16 cellular contexts compared by ENCODE assay signal in genomic region chr5:67153292-67153691, GRCh38. TPM values are rescaled to one million over a fixed set of nuclear protein-coding genes. Genes with fewer than 3 reads are reported as not detected.
DNase-seq lines count a peak whose midpoint lies in the region; ATAC-seq and TF ChIP-seq lines count a peak whose summit lies in the region.
"Had no signal": no experiment of that assay in that cellular context is flagged by ENCODE, and none has a peak within 500 bp of the region (broad histone marks: within the 10 kb centered on the region; RNA-seq: fewer than 3 reads in every experiment).

No MANE protein-coding gene starts in this region.

- peaks cover 76% of the 10 kb centered on the region for H3K36me3 ChIP-seq in left ventricle myocardium inferior
- H3K36me3 ChIP-seq in mucosa of descending colon (ENCODE audit: low read depth), result no peaks in the 10 kb centered on the region
- H3K36me3 ChIP-seq in thyroid gland, result peaks cover 3 to 6% of the 10 kb centered on the region in 2 donors

- peak overlapping the region; percentile 73 for H3K27ac ChIP-seq in left ventricle myocardium inferior (replicated peaks)
- peak overlapping the region in 2 of 3 donors; percentile 18 to 77 for H3K27ac ChIP-seq in thyroid gland
- H3K27ac ChIP-seq: BLaER1 had no signal

- no peak for ATAC-seq in Right ventricle myocardium superior (ENCODE audit: poor library complexity)
- ATAC-seq in T-cell (replicated peaks in 1 of 4), result no peak
- peak; percentile 53 for ATAC-seq in mucosa of descending colon
- no peak for ATAC-seq in HG03457 (IDR thresholded peaks at IDR 0.05; ENCODE audit: unreplicated experiment)
- ATAC-seq: GM12878, GM23338 had no signal

- H3K27ac Mint-ChIP-seq in T-cell, result peak overlapping the region; percentile 5 to 9
- H3K27ac Mint-ChIP-seq in activated T-helper 2 cell treated with anti-CD3 and anti-CD28 coated beads, Interferon-gamma antibody, Interleukin-2, Interleukin-4, amounts not matched to agents 10 μg/mL and 5 μg/mL and 100 μg/mL, durations not matched to agents 14 hours and 24 hours and 36 hours, result no peak overlapping the region
- H3K27ac Mint-ChIP-seq: GM23338 had no signal

- CTCF ChIA-PET in T-cell (lab: Charles Lee), result no interaction called here

- H3K4me1 ChIP-seq in left ventricle myocardium inferior, result peaks cover 23% of the 10 kb centered on the region
- H3K4me1 ChIP-seq in mucosa of descending colon (ENCODE audit: low read depth), result no peaks in the 10 kb centered on the region
- H3K4me1 ChIP-seq in thyroid gland, result peaks cover 11 to 17% of the 10 kb centered on the region in 2 donors

- 88 to 91% methylated on average over 2 of the region's 2 CpGs for WGBS in thyroid gland, 2 donors

- POLR2A ChIA-PET in T-cell (lab: Charles Lee), result no interaction called here

- no peak for TF ChIP-seq CTCF in left ventricle myocardium inferior (IDR thresholded peaks at IDR 0.05; ENCODE audit: borderline replicate concordance)
- no peak for TF ChIP-seq CTCF in mucosa of descending colon (IDR thresholded peaks at IDR 0.05)
- no peak for TF ChIP-seq CTCF in thyroid gland (IDR thresholded peaks at IDR 0.05)

- peaks cover 19 to 22% (median 19%) of the 10 kb centered on the region in 3 donors for H3K4me1 Mint-ChIP-seq in T-cell
- peaks cover 12% of the 10 kb centered on the region for H3K4me1 Mint-ChIP-seq in activated T-helper 2 cell treated with anti-CD3 and anti-CD28 coated beads, Interferon-gamma antibody, Interleukin-2, Interleukin-4, amounts not matched to agents 10 μg/mL and 5 μg/mL and 100 μg/mL, durations not matched to agents 14 hours and 24 hours and 36 hours (ENCODE audit: low read depth)

- no peak for DNase-seq in left ventricle myocardium inferior
- DNase-seq in Right ventricle myocardium superior, result no peak
- DNase-seq in T-cell, result no peak
- no peak for DNase-seq in mucosa of descending colon
- DNase-seq in thyroid gland, result no peak
- no peak for DNase-seq in activated T-helper 2 cell treated with anti-CD3 and anti-CD28 coated beads, Interferon-gamma antibody, Interleukin-2, Interleukin-4, amounts not matched to agents 10 μg/mL and 5 μg/mL and 100 μg/mL, durations not matched to agents 14 hours and 24 hours and 36 hours (ENCODE audit: low spot score)
- DNase-seq: 8988T, AML-193, Calu3, DMS 273 treated with DMSO at 0.1 percent for 48 hours, H7 had no signal

- H3K27me3 ChIP-seq in left ventricle myocardium inferior (ENCODE audit: low read depth), result no peaks in the 10 kb centered on the region
- H3K27me3 ChIP-seq in thyroid gland, result no peaks in the 10 kb centered on the region
- H3K27me3 ChIP-seq: BLaER1 had no signal

- H3K9me3 ChIP-seq in left ventricle myocardium inferior (replicated peaks), result no peaks in the 10 kb centered on the region
- no peaks in the 10 kb centered on the region for H3K9me3 ChIP-seq in mucosa of descending colon
- H3K9me3 ChIP-seq in thyroid gland, result no peaks in the 10 kb centered on the region
- H3K9me3 ChIP-seq: BLaER1 had no signal

- intact Hi-C loops in left ventricle myocardium inferior (cut with micrococcal nuclease) (no loop called here), Right ventricle myocardium superior (cut with DNase I) (loop anchor here (5.0 kb wide), 1 partner anchor 166 kb away; no protein-coding TSS in a partner anchor), mucosa of descending colon (cut with DNase I, micrococcal nuclease) (no loop called here), thyroid gland (cut with DNase I) (no loop called here)
- intact Hi-C loops in activated T-helper 2 cell treated with anti-CD3 and anti-CD28 coated beads, Interferon-gamma antibody, Interleukin-2, Interleukin-4, amounts not matched to agents 10 μg/mL and 5 μg/mL and 100 μg/mL, durations not matched to agents 14 hours and 24 hours and 36 hours (cut with micrococcal nuclease), result no loop called here

- no peaks in the 10 kb centered on the region for H3K27me3 Mint-ChIP-seq in T-cell
- no peaks in the 10 kb centered on the region for H3K27me3 Mint-ChIP-seq in activated T-helper 2 cell treated with anti-CD3 and anti-CD28 coated beads, Interferon-gamma antibody, Interleukin-2, Interleukin-4, amounts not matched to agents 10 μg/mL and 5 μg/mL and 100 μg/mL, durations not matched to agents 14 hours and 24 hours and 36 hours (ENCODE audit: low read depth)

- TF ChIP-seq POLR2A in thyroid gland (IDR thresholded peaks at IDR 0.05), result no peak

- H3K4me3 ChIP-seq in left ventricle myocardium inferior (no peak overlapping the region), mucosa of descending colon (no peak overlapping the region), thyroid gland (replicated peaks in 1 of 3) (no peak overlapping the region)
- H3K4me3 ChIP-seq: BLaER1, GM12878, GM23338 had no signal

- H3K36me3 Mint-ChIP-seq in T-cell, result peaks cover 41% of the 10 kb centered on the region
- peaks cover 8% of the 10 kb centered on the region for H3K36me3 Mint-ChIP-seq in activated T-helper 2 cell treated with anti-CD3 and anti-CD28 coated beads, Interferon-gamma antibody, Interleukin-2, Interleukin-4, amounts not matched to agents 10 μg/mL and 5 μg/mL and 100 μg/mL, durations not matched to agents 14 hours and 24 hours and 36 hours (ENCODE audit: low read depth)

- H3K9me3 Mint-ChIP-seq in T-cell, result peaks cover 0 to 12% (median 0%) of the 10 kb centered on the region in 3 donors
- no peaks in the 10 kb centered on the region for H3K9me3 Mint-ChIP-seq in activated T-helper 2 cell treated with anti-CD3 and anti-CD28 coated beads, Interferon-gamma antibody, Interleukin-2, Interleukin-4, amounts not matched to agents 10 μg/mL and 5 μg/mL and 100 μg/mL, durations not matched to agents 14 hours and 24 hours and 36 hours
- H3K9me3 Mint-ChIP-seq: GM23338 had no signal

- no peak overlapping the region for H3K4me3 Mint-ChIP-seq in T-cell
- H3K4me3 Mint-ChIP-seq in activated T-helper 2 cell treated with anti-CD3 and anti-CD28 coated beads, Interferon-gamma antibody, Interleukin-2, Interleukin-4, amounts not matched to agents 10 μg/mL and 5 μg/mL and 100 μg/mL, durations not matched to agents 14 hours and 24 hours and 36 hours (ENCODE audit: low read depth), result no peak overlapping the region
- H3K4me3 Mint-ChIP-seq: GM23338 had no signal

RNA-seq across cellular contexts. Expression of gene CD180, which starts 43.3 kb away (rescaled TPM):
- 0.44 TPM for total RNA-seq in left ventricle myocardium inferior
- total RNA-seq in Right ventricle myocardium superior, result 0.65 TPM
- 1 to 10 TPM in 2 of 5 donors, under 1 TPM in 3; 0.16 to 1.3 (median 0.73) TPM for total RNA-seq in T-cell
- 1 to 10 TPM in 2 of 3 donors, under 1 TPM in 1; 0.87 to 1.4 (median 1.3) TPM for total RNA-seq in mucosa of descending colon
- 1 to 10 TPM in 1 of 4 donors, under 1 TPM in 3; 0.20 to 1.1 (median 0.61) TPM for total RNA-seq in thyroid gland
- 0.02 TPM in 2 replicates for total RNA-seq in activated T-helper 2 cell treated with anti-CD3 and anti-CD28 coated beads, Interferon-gamma antibody, Interleukin-2, Interleukin-4, amounts not matched to agents 10 μg/mL and 5 μg/mL and 100 μg/mL, durations not matched to agents 14 hours and 24 hours and 36 hours
- total RNA-seq: Calu3, Daoy, GM23338, H7 had no signal
